In genomic region chr4:153639556-153640475, GRCh38 we compare ENCODE assay signal across 23 cellular contexts. TPM values are rescaled to one million over a fixed set of nuclear protein-coding genes. Genes with fewer than 3 reads are reported as not detected.
DNase-seq lines count a peak whose midpoint lies in the region; ATAC-seq, FAIRE-seq and TF ChIP-seq lines count a peak whose summit lies in the region.
"Had no signal": no experiment of that assay in that cellular context is flagged by ENCODE, and none has a peak within 500 bp of the region (broad histone marks: within the 10 kb centered on the region; RNA-seq: fewer than 3 reads in every experiment).

No MANE protein-coding gene starts in this region.

- H3K27me3 ChIP-seq in BLaER1 treated with 17β-estradiol and CSF1 and Interleukin-3, amounts not matched to agents 10 nM and 100 nM: no peaks in the 10 kb centered on the region
- H3K27me3 ChIP-seq in GM23338 (ENCODE audit: insufficient read depth) (no peaks in the 10 kb centered on the region), small intestine (ENCODE audit: control insufficient read depth in 2 of 2, insufficient read depth in 2 of 2, low read length in 2 of 2) (no peaks in the 10 kb centered on the region)
- H3K27me3 ChIP-seq: esophagus squamous epithelium, pancreas had no signal

- ATAC-seq in GM23338 (peak; percentile 38), memory B cell (ENCODE audit: low read depth) (no peak)
- ATAC-seq: activated T-cell treated with anti-CD3 and anti-CD28 coated beads, Interleukin-2, amount 50 U/mL, for 4 hours had no signal

- H3K27ac ChIP-seq in BLaER1 treated with 17β-estradiol and CSF1 and Interleukin-3, amounts not matched to agents 10 nM and 100 nM: peak overlapping the region in 7 of 11 experiments; percentile 4 to 44 (median 21); a peak in 8 of 22 replicates
- H3K27ac ChIP-seq in GM23338 (ENCODE audit: low read depth): no peak overlapping the region
- H3K27ac ChIP-seq in OCI-LY7 (ENCODE audit: low read depth, low read length, poor library complexity, severe bottlenecking): peak overlapping the region; percentile 6
- H3K27ac ChIP-seq in small intestine (ENCODE audit: low read depth in 1 of 2, low read length in 1 of 2): no peak overlapping the region
- H3K27ac ChIP-seq: esophagus squamous epithelium, pancreas had no signal

- FAIRE-seq in small intestine (lab: Jason Lieb, UNC): no peak
- FAIRE-seq: kidney, pancreas, RCC 7860 had no signal

- H3K4me3 ChIP-seq in BLaER1 treated with 17β-estradiol and CSF1 and Interleukin-3, amounts not matched to agents 10 nM and 100 nM: peak overlapping the region in 4 of 10 experiments; percentile 2 to 51 (median 25); a peak in 6 of 20 replicates
- no peak overlapping the region for H3K4me3 ChIP-seq in GM23338
- H3K4me3 ChIP-seq in OCI-LY7 (ENCODE audit: low read depth, low read length, poor library complexity, severe bottlenecking): no peak overlapping the region
- no peak overlapping the region for H3K4me3 ChIP-seq in small intestine (ENCODE audit: low read depth in 1 of 2, low read length in 2 of 2)
- H3K4me3 ChIP-seq: esophagus squamous epithelium, pancreas had no signal

- H4K20me1 ChIP-seq in BLaER1 treated with 17β-estradiol and CSF1 and Interleukin-3, amounts not matched to agents 10 nM and 100 nM: peaks cover 0 to 15% (median 0%) of the 10 kb centered on the region in 11 experiments; a peak in 1 of 22 replicates
- H4K20me1 ChIP-seq in GM23338 (replicated peaks; ENCODE audit: insufficient read depth) (no peaks in the 10 kb centered on the region), OCI-LY7 (ENCODE audit: insufficient read depth, low read length) (no peaks in the 10 kb centered on the region)

- no peaks in the 10 kb centered on the region for H3K79me2 ChIP-seq in GM23338 (replicated peaks; ENCODE audit: insufficient read depth)
- no peaks in the 10 kb centered on the region for H3K79me2 ChIP-seq in OCI-LY7 (ENCODE audit: insufficient read depth, low read depth, low read length)

- 0 out of 2 replicates have a peak, but pooled peaks cover 2% of the 10 kb centered on the region for H3F3A ChIP-seq in GM23338 (replicated peaks; ENCODE audit: low read depth)

- H3K9me3 Mint-ChIP-seq in GM23338 (peaks cover 2% of the 10 kb centered on the region; the same call in 2 of the 3 replicates), memory B cell (peaks cover 2% of the 10 kb centered on the region)
- H3K9me3 Mint-ChIP-seq: activated T-cell treated with anti-CD3 and anti-CD28 coated beads, Interleukin-2, amount 50 U/mL, for 4 hours had no signal

- H3K36me3 ChIP-seq in BLaER1 treated with 17β-estradiol and CSF1 and Interleukin-3, amounts not matched to agents 10 nM and 100 nM: peaks cover 6 to 42% (median 37%) of the 10 kb centered on the region in 11 experiments; a peak in 21 of 22 replicates
- 0 out of 2 replicates have a peak, but pooled peaks cover 7% of the 10 kb centered on the region for H3K36me3 ChIP-seq in GM23338 (ENCODE audit: insufficient read depth)
- H3K36me3 ChIP-seq in OCI-LY7 (ENCODE audit: insufficient read depth, low read length): peaks cover 41% of the 10 kb centered on the region
- peaks cover 0 to 2% of the 10 kb centered on the region in 2 donors for H3K36me3 ChIP-seq in small intestine (ENCODE audit: control insufficient read depth in 2 of 2, insufficient read depth in 2 of 2, low read length in 2 of 2)

- DNase-seq in GM23338 (ENCODE audit: low spot score) (peak; percentile 23), OCI-LY7 (ENCODE audit: low spot score) (no peak), memory B cell (ENCODE audit: low spot score in 2 of 2) (no peak), NCI-H1105 (lab: John Stamatoyannopoulos, UW) (no peak), small intestine (no peak), AG08395 (ENCODE audit: low spot score) (no peak), GOT3 (lab: John Stamatoyannopoulos, UW) (no peak)
- DNase-seq: activated naive CD4-positive, alpha-beta T cell treated with anti-CD3 and anti-CD28 coated beads, Interleukin-2, amount 50 U/mL, for 16 hours; activated T-cell treated with anti-CD3 and anti-CD28 coated beads, Interleukin-2, amount 50 U/mL, for 4 hours; effector CD8-positive, alpha-beta T cell; esophagus squamous epithelium; kidney; MM.1S; NCI-H146; NCI-H2171 treated with DMSO at 0.1 percent for 48 hours; NCI-H82; pancreas; SK-N-SH; stimulated activated CD4-positive, alpha-beta T cell treated with anti-CD3 and anti-CD28 coated beads, Interleukin-1b, Interleukin-23, amount 100 ng/mL, for 48 hours; stimulated activated naive CD4-positive, alpha-beta T cell treated with Interleukin-2 at 50 U/mL for 16 hours had no signal

- POLR2A ChIA-PET in OCI-LY7 (lab: Charles Lee): interaction anchor here (0.6 to 1.5 kb wide), 3 partner anchors 173 to 713 kb away, joined by 3 to 5 read pairs (median 4); no protein-coding TSS in a partner anchor

- TF ChIP-seq CTCF in GM23338 (conservative IDR thresholded peaks at IDR 0.05; ENCODE audit: low read depth in 2 of 2) (no peak), OCI-LY7 (conservative IDR thresholded peaks at IDR 0.05; ENCODE audit: low read length) (no peak)

- H3K27me3 Mint-ChIP-seq in GM23338 (ENCODE audit: insufficient read depth, low read depth, poor library complexity): peaks cover 3% of the 10 kb centered on the region
- H3K27me3 Mint-ChIP-seq in memory B cell: no peaks in the 10 kb centered on the region

- BruUV-seq in OCI-LY7 (replicated peaks; lab: Mats Ljungman, UMichigan): no TSS peak

- H3K9me3 ChIP-seq in BLaER1 treated with 17β-estradiol and CSF1 and Interleukin-3, amounts not matched to agents 10 nM and 100 nM (replicated peaks in 1 of 11): peaks cover 0 to 7% (median under 1%) of the 10 kb centered on the region in 11 experiments; a peak in 7 of 22 replicates
- H3K9me3 ChIP-seq in OCI-LY7 (ENCODE audit: low read length) (no peaks in the 10 kb centered on the region), small intestine (ENCODE audit: control insufficient read depth, low read depth) (no peaks in the 10 kb centered on the region)
- H3K9me3 ChIP-seq: esophagus squamous epithelium, pancreas, SK-N-SH had no signal

- H2AFZ ChIP-seq in GM23338 (peak overlapping the region; percentile 52; the same call in 1 of the 2 replicates), OCI-LY7 (ENCODE audit: low read length) (no peak overlapping the region)

- no peak overlapping the region for H3K27ac Mint-ChIP-seq in GM23338
- H3K27ac Mint-ChIP-seq in memory B cell: peak overlapping the region; percentile 70

- intact Hi-C loops in OCI-LY7 (cut with micrococcal nuclease; ENCODE audit: unreplicated experiment): loop anchor here (5.0 to 10.0 kb wide), 3 partner anchors 395 to 795 kb away; no protein-coding TSS in a partner anchor

- peak overlapping the region; percentile 19 to 93 (median 54); a peak in 21 of 22 replicates for H3K4me2 ChIP-seq in BLaER1 treated with 17β-estradiol and CSF1 and Interleukin-3, amounts not matched to agents 10 nM and 100 nM
- H3K4me2 ChIP-seq in GM23338 (no peak overlapping the region), OCI-LY7 (ENCODE audit: low read length) (peak overlapping the region; percentile 28; the same call in 1 of the 2 replicates)
- H3K4me2 ChIP-seq: SK-N-SH had no signal

- H3K36me3 Mint-ChIP-seq in GM23338 (ENCODE audit: low read depth) (peaks cover 16% of the 10 kb centered on the region), memory B cell (peaks cover 19% of the 10 kb centered on the region)

- H3K9me2 ChIP-seq in GM23338 (ENCODE audit: insufficient read depth) (no peaks in the 10 kb centered on the region), OCI-LY7 (ENCODE audit: insufficient read depth, low read length) (no peaks in the 10 kb centered on the region)
- H3K9me2 ChIP-seq: SK-N-SH had no signal

- 83 to 89% (median 89%) methylated on average over 25 of the region's 25 CpGs for WGBS in small intestine, 3 donors

- peaks cover 64 to 88% (median 77%) of the 10 kb centered on the region in 10 experiments for H3K4me1 ChIP-seq in BLaER1 treated with 17β-estradiol and CSF1 and Interleukin-3, amounts not matched to agents 10 nM and 100 nM
- H3K4me1 ChIP-seq in GM23338 (ENCODE audit: insufficient read depth) (no peaks in the 10 kb centered on the region), OCI-LY7 (ENCODE audit: insufficient read depth, low read length, poor library complexity, severe bottlenecking) (peaks cover 22% of the 10 kb centered on the region), small intestine (ENCODE audit: control insufficient read depth in 2 of 2, insufficient read depth in 1 of 2, low read depth in 1 of 2, low read length in 1 of 2) (no peaks in the 10 kb centered on the region)
- H3K4me1 ChIP-seq: esophagus squamous epithelium, pancreas had no signal

- CTCF ChIA-PET in OCI-LY7 (lab: Charles Lee; ENCODE audit: unreplicated experiment): interaction anchor here (1.1 kb wide), 1 partner anchor 207 kb away, joined by 3 read pairs; no protein-coding TSS in a partner anchor

- H3K9ac ChIP-seq in BLaER1 treated with 17β-estradiol and CSF1 and Interleukin-3, amounts not matched to agents 10 nM and 100 nM: peak overlapping the region in 3 of 11 experiments; percentile 5 to 66 (median 11); a peak in 3 of 22 replicates
- H3K9ac ChIP-seq: SK-N-SH had no signal

- H3K4me3 Mint-ChIP-seq in GM23338: no peak overlapping the region
- no peak overlapping the region for H3K4me3 Mint-ChIP-seq in memory B cell
- H3K4me3 Mint-ChIP-seq: activated T-cell treated with anti-CD3 and anti-CD28 coated beads, Interleukin-2, amount 50 U/mL, for 4 hours had no signal

- H3K4me1 Mint-ChIP-seq in GM23338: peaks cover 7% of the 10 kb centered on the region
- peaks cover 17% of the 10 kb centered on the region for H3K4me1 Mint-ChIP-seq in memory B cell

TF ChIP-seq in GM23338, 12 proteins besides CTCF, POLR2A, EP300 and RAD21:
- TF ChIP-seq JUNB (IDR thresholded peaks at IDR 0.05; ENCODE audit: unreplicated experiment): no peak

RNA-seq across cellular contexts. Expression of gene TLR2, which starts 44.3 kb away (rescaled TPM):
- 1.2 and 2.1 TPM in 2 replicates for total RNA-seq in GM23338 (2014; rRNA removed; shearing (Covaris generic))
- 0.37 and 0.63 TPM in 2 replicates for polyA plus RNA-seq in GM23338 (2016; fragmentation: Nextera tagmentation; extraction: Ambion mirVana)
- total RNA-seq in OCI-LY7 (2014; rRNA removed; shearing (Covaris generic)): 0.28 and 1.5 TPM in 2 replicates
- not detected in 2 replicates for total RNA-seq in OCI-LY7 (2022)
- polyA plus RNA-seq in small intestine: 1 to 10 TPM; 1.4 to 4.6 (median 1.6) TPM
- total RNA-seq: myocyte had no signal

Comparison
In these comparisons a context has a peak if more than half of its experiments do, and no peak if none do; other contexts are left out.
1. H3K27ac ChIP-seq: peak in BLaER1 treated with 17β-estradiol and CSF1 and Interleukin-3, amounts not matched to agents 10 nM and 100 nM (7 of 11) and OCI-LY7 (single experiment); none in GM23338 (single experiment) and small intestine (0 of 2).